In the genomic region with DNA sequence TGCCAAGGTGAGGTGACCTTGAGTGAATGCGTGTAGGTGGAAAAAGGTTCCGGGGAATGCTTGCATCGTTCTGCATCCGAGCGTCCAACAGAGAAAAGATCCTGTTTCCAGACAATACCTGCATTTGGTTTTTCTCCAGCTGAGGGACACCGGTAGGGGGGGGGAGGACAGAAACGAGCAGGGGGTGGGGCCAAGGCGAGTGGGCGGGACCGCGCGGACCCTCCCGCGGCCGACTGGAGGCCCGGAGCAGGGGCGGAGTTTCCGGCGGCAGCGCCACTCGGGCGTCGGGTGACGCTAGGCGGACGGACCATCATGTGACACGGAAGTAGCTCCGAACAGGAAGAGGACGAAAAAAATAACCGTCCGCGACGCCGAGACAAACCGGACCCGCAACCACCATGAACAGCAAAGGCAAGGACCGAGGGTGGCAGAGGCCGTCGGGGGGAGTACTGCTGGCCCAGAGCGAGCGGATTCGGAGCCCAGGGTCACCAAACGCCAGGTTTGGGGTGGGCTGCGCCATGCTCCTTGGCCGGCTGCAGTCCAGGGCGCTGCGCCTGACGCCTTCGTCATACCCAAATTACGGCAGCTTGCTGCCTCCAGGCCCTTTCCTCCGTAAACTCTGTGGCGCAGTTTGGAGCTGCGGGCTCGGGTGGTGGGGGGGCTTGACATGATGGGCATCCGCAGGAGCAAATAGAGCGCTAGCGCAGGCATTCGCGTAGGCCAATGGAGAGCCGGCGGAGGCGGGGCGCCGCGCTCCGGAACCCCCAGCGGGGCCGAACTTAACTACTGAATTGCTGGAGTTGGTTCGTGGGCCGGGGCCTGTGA, we compare ENCODE assay signal across 8 cellular contexts. TPM values are rescaled to one million over a fixed set of nuclear protein-coding genes. Genes with fewer than 3 reads are reported as not detected.
DNase-seq lines count a peak whose midpoint lies in the region; ATAC-seq lines count a peak whose summit lies in the region.

A gene with protein sequence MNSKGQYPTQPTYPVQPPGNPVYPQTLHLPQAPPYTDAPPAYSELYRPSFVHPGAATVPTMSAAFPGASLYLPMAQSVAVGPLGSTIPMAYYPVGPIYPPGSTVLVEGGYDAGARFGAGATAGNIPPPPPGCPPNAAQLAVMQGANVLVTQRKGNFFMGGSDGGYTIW (plus strand): TSS at position 317 of the 825 bp plus-strand sequence. CDS start 82 bp downstream, at position 399.

- H3K4me1 ChIP-seq in mucosa of rectum (ENCODE audit: control insufficient read depth in 2 of 2, insufficient read depth in 2 of 2, low read length in 2 of 2) = peaks cover 13 to 15% of the 10 kb centered on the region in 2 donors

- H3K9ac ChIP-seq in mucosa of rectum (ENCODE audit: low read depth in 1 of 2, low read length in 2 of 2) = peak within 1 kb of the TSS; percentile 100

- H3K27me3 ChIP-seq in mucosa of rectum (ENCODE audit: control insufficient read depth in 2 of 2, insufficient read depth in 2 of 2, low read length in 2 of 2) = no peaks in the 10 kb centered on the region

- H3K36me3 ChIP-seq in mucosa of rectum (ENCODE audit: control insufficient read depth in 2 of 2, insufficient read depth in 2 of 2, low read length in 2 of 2) = peaks cover 27 to 34% of the 10 kb centered on the region in 2 donors

- H3K9me3 Mint-ChIP-seq in IgD-negative memory B cell = no peaks in the 10 kb centered on the region

- peak within 1 kb of the TSS; percentile 98 to 99 (median 98) for H3K4me3 Mint-ChIP-seq in IgD-negative memory B cell

- peak; percentile 91 for ATAC-seq in GM21529 (IDR thresholded peaks at IDR 0.05; ENCODE audit: unreplicated experiment)

- H3K27me3 Mint-ChIP-seq in IgD-negative memory B cell = no peaks in the 10 kb centered on the region

- H3K9me3 ChIP-seq in mucosa of rectum (ENCODE audit: control insufficient read depth in 2 of 2, low read length in 2 of 2) = no peaks in the 10 kb centered on the region

- H3K4me3 ChIP-seq in mucosa of rectum (ENCODE audit: low read length in 2 of 2) = peak within 1 kb of the TSS; percentile 98 to 99

- H3K36me3 Mint-ChIP-seq in IgD-negative memory B cell = peaks cover 5% of the 10 kb centered on the region

- peaks cover 26 to 28% (median 27%) of the 10 kb centered on the region in 3 donors for H3K4me1 Mint-ChIP-seq in IgD-negative memory B cell

- peak within 1 kb of the TSS; percentile 99 to 100 (median 100) for H3K27ac Mint-ChIP-seq in IgD-negative memory B cell

- DNase-seq in DMS153 treated with DMSO at 0.1 percent for 48 hours (lab: John Stamatoyannopoulos, UW; ENCODE audit: unreplicated experiment) (peak; percentile 83), OCI-M1 (lab: John Stamatoyannopoulos, UW) (peak; percentile 97), activated T-cell treated with anti-CD3 and anti-CD28 coated beads for 4 hours (peak; percentile 87), epithelial cell of prostate (ENCODE audit: low read depth, low spot score) (peak; percentile 86)
- peak; percentile 98 for DNase-seq in stimulated activated CD8-positive, alpha-beta memory T cell treated with anti-CD3 and anti-CD28 coated beads, Interleukin-4, amount 100 ng/mL, for 48 hours

- H3K27ac ChIP-seq in epithelial cell of prostate = peak within 1 kb of the TSS; percentile 97
- H3K27ac ChIP-seq in mucosa of rectum (ENCODE audit: low read depth in 2 of 2, low read length in 2 of 2) = peak within 1 kb of the TSS; percentile 100

RNA-seq across cellular contexts. Expression of the gene that starts here (rescaled TPM):
- polyA plus RNA-seq in IgD-negative memory B cell = 1,104 TPM

Comparison
In these comparisons a context has a peak if more than half of its experiments do, and no peak if none do; other contexts are left out.
1. Peak in every context shown above with its lines: DNase-seq, ATAC-seq, H3K4me3 ChIP-seq and H3K27ac ChIP-seq.